8 cellular contexts compared by ENCODE assay signal in the genomic region with DNA sequence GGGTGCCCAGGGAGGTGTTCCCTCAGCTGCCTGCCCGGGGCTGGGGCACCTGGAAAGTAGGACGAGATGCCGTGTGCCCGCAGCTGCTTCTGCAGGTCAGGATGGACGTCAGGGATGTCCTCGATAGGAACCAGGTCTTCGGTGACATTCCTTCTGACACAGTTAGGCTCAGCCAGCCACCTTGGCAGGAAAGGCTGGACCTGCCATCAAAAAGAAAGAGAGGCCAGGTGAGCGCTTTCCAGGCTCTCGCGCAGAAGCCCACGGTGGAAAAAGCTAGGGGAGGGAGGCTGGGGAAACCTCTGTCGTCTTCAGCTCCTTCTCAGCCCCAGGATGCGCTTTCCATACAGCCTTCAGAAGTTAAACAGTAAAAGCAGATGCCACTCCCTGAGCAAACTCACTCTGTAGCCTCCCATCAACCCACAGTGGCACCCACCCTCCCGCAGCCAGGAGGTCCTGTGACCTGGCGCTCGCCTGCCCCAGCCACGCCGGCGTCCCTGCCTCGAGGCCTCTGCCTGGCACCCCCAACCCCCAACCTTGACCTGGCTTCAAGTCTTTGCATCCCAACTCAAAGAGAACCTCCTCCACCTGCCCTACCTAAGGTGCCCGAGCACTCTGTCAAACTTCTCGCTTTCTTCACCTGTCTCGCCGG. TPM values are rescaled to one million over a fixed set of nuclear protein-coding genes. Genes with fewer than 3 reads are reported as not detected.
DNase-seq lines count a peak whose midpoint lies in the region; ATAC-seq, FAIRE-seq and TF ChIP-seq lines count a peak whose summit lies in the region.

No MANE protein-coding gene starts in this region.

- H3K9me1 ChIP-seq in K562 (ENCODE audit: control insufficient read depth, insufficient read depth, low read length), result peaks cover 4% of the 10 kb centered on the region

- H3K27me3 ChIP-seq in heart left ventricle (no peaks in the 10 kb centered on the region), K562 (ENCODE audit: control insufficient read depth in 2 of 2, insufficient read depth in 2 of 2, low read length in 2 of 2) (no peaks in the 10 kb centered on the region), mesendoderm (ENCODE audit: insufficient read depth, low read length, poor library complexity) (no peaks in the 10 kb centered on the region)

- no peak overlapping the region for H4K8ac ChIP-seq in mesendoderm (ENCODE audit: low read depth, low read length)

- TF ChIP-seq CTCF in heart left ventricle (IDR thresholded peaks at IDR 0.05) (no peak), K562 (IDR thresholded peaks at IDR 0.05 in 2 of 3, conservative IDR thresholded peaks at IDR 0.05 in 1 of 3; ENCODE audit: insufficient read depth in 2 of 3, low read depth in 1 of 3, low read length in 3 of 3) (no peak)

- peak overlapping the region; percentile 86 for H3K56ac ChIP-seq in mesendoderm (ENCODE audit: low read length)

- H3K18ac ChIP-seq in mesendoderm (ENCODE audit: low read length), result no peak overlapping the region

- intact Hi-C loops in heart left ventricle (cut with DNase I), result no loop called here
- intact Hi-C loops in cardiac septum (cut with DNase I), result no loop called here
- intact Hi-C loops in K562 (cut with micrococcal nuclease), result no loop called here

- H3K23ac ChIP-seq in mesendoderm (ENCODE audit: low read length), result no peak overlapping the region

- H3K36me3 ChIP-seq in heart left ventricle (peaks cover 0 to 55% (median 44%) of the 10 kb centered on the region in 9 donors), K562 (ENCODE audit: control insufficient read depth, insufficient read depth, low read length) (peaks cover 69% of the 10 kb centered on the region; the same call in 2 of the 3 replicates), mesendoderm (ENCODE audit: control insufficient read depth, insufficient read depth, low read length) (peaks cover 6% of the 10 kb centered on the region), urinary bladder (ENCODE audit: insufficient read depth) (peaks cover 3% of the 10 kb centered on the region)

- no peak overlapping the region for H2BK15ac ChIP-seq in mesendoderm (replicated peaks; ENCODE audit: low read depth)

- no peak for TF ChIP-seq RAD21 in K562 (CRISPR knock-in tag; conservative IDR thresholded peaks at IDR 0.05 in 1 of 2, IDR thresholded peaks at IDR 0.05 in 1 of 2)

- H3K9ac ChIP-seq in K562 (ENCODE audit: insufficient read depth in 1 of 2, low read depth in 2 of 2, low read length in 2 of 2) (peak overlapping the region; percentile 78 to 98), mesendoderm (ENCODE audit: low read length) (peak overlapping the region; percentile 67)

- peaks cover 3 to 32% (median 21%) of the 10 kb centered on the region in 12 donors for H3K4me1 ChIP-seq in heart left ventricle
- peaks cover 11 to 49% of the 10 kb centered on the region in 2 experiments; a peak in 4 of 5 replicates for H3K4me1 ChIP-seq in K562 (replicated peaks in 1 of 2; ENCODE audit: control insufficient read depth in 2 of 2, insufficient read depth in 2 of 2, low read length in 2 of 2)
- H3K4me1 ChIP-seq in mesendoderm (ENCODE audit: control insufficient read depth, low read depth, low read length), result peaks cover 2% of the 10 kb centered on the region
- H3K4me1 ChIP-seq in urinary bladder (ENCODE audit: insufficient read depth), result no peaks in the 10 kb centered on the region

- H3K79me1 ChIP-seq in mesendoderm (ENCODE audit: low read length), result peaks cover 24% of the 10 kb centered on the region

- H3K4me2 ChIP-seq in K562 (ENCODE audit: insufficient read depth, low read length), result peak overlapping the region; percentile 91
- peak overlapping the region; percentile 64 for H3K4me2 ChIP-seq in mesendoderm (ENCODE audit: low read length)

- 77 to 81% (median 80%) methylated on average over 20 to 24 of the region's 24 CpGs for WGBS in heart left ventricle, 4 donors
- WGBS in K562 (ENCODE audit: insufficient coverage, low coverage, missing lambda C conversion rate), result 67% methylated on average over 18 of the region's 24 CpGs
- no CpG with 5 or more reads among the region's 24 CpGs for WGBS in mesendoderm (ENCODE audit: extremely low coverage, insufficient coverage, low lambda C conversion rate)
- WGBS in urinary bladder, result 81% methylated on average over 24 of the region's 24 CpGs

- H3K9me3 ChIP-seq in heart left ventricle, result no peaks in the 10 kb centered on the region
- H3K9me3 ChIP-seq in K562 (replicated peaks; ENCODE audit: control insufficient read depth, insufficient read depth, low read depth, low read length), result no peaks in the 10 kb centered on the region

- no peak for FAIRE-seq in K562 (lab: Jason Lieb, UNC)

- POLR2A ChIA-PET in K562 (lab: Yijun Ruan, JAX), result interaction anchor here (1.6 kb wide), 1 partner anchor 36 kb away, joined by 3 read pairs; no protein-coding TSS in a partner anchor

- no peaks in the 10 kb centered on the region for H4K20me1 ChIP-seq in K562 (replicated peaks; ENCODE audit: control insufficient read depth, insufficient read depth, low read length)

- peak overlapping the region in 11 of 12 donors; percentile 77 to 99 (median 92) for H3K4me3 ChIP-seq in heart left ventricle
- peak overlapping the region; percentile 99 for H3K4me3 ChIP-seq in K562
- H3K4me3 ChIP-seq in mesendoderm (ENCODE audit: low read length), result peak overlapping the region; percentile 66
- H3K4me3 ChIP-seq in urinary bladder (ENCODE audit: low read depth, low read length), result peak overlapping the region; percentile 97

- ATAC-seq in heart left ventricle (no peak), K562 (no peak)

- H2AFZ ChIP-seq in K562 (ENCODE audit: low read depth, low read length), result no peak overlapping the region

- no peak for TF ChIP-seq EP300 in K562 (IDR thresholded peaks at IDR 0.05; ENCODE audit: low read length)

- no peak overlapping the region for H2AK5ac ChIP-seq in mesendoderm (ENCODE audit: low read length)

- H3K27ac ChIP-seq in heart left ventricle (no peak overlapping the region), K562 (ENCODE audit: extremely low read depth, low read depth, low read length) (no peak overlapping the region), mesendoderm (ENCODE audit: low read depth, low read length) (no peak overlapping the region), urinary bladder (ENCODE audit: low read depth) (no peak overlapping the region)

- no peak overlapping the region for H2BK5ac ChIP-seq in mesendoderm (ENCODE audit: low read length)

- no peak for TF ChIP-seq POLR2A in heart left ventricle (IDR thresholded peaks at IDR 0.05)
- TF ChIP-seq POLR2A in K562 (conservative IDR thresholded peaks at IDR 0.05), result no peak

- H3K79me2 ChIP-seq in K562 (ENCODE audit: control insufficient read depth, insufficient read depth, low read length) (peaks cover 58% of the 10 kb centered on the region), mesendoderm (ENCODE audit: control insufficient read depth, insufficient read depth, low read length) (peaks cover 27% of the 10 kb centered on the region)

- no TSS peak for BruUV-seq in K562 (replicated peaks; lab: Mats Ljungman, UMichigan)

- DNase-seq in heart left ventricle (peak in 2 of 5 donors; percentile 13 to 57), cardiac septum (ENCODE audit: low spot score) (no peak), K562 (ENCODE audit: extremely low read depth in 1 of 4, low spot score in 3 of 4) (no peak), mesendoderm (no peak), DMS153 treated with DMSO at 0.1 percent for 48 hours (lab: John Stamatoyannopoulos, UW; ENCODE audit: unreplicated experiment) (no peak), hippocampal formation (lab: John Stamatoyannopoulos, UW) (no peak), HPDE6-E6E7 (ENCODE audit: extremely low spot score) (no peak)

- CTCF ChIA-PET in K562 (lab: Yijun Ruan, JAX; ENCODE audit: low intra/inter-chr PET ratio), result no interaction called here

- H4K5ac ChIP-seq in mesendoderm (ENCODE audit: low read length), result no peak overlapping the region

- in situ Hi-C loops in K562 (cut with MboI), result no loop called here

- H2BK120ac ChIP-seq in mesendoderm (ENCODE audit: low read depth, low read length), result no peak overlapping the region

- H3K4ac ChIP-seq in mesendoderm (ENCODE audit: low read depth, low read length), result no peak overlapping the region

RNA-seq across cellular contexts. Expression of gene DDX51, which starts 1.3 kb away (rescaled TPM):
- 1 to 10 TPM; 4.1 to 9.9 (median 8.5) TPM for total RNA-seq in heart left ventricle
- 10 to 100 TPM; 12.8 to 14.7 TPM for polyA plus RNA-seq in heart left ventricle
- total RNA-seq in cardiac septum, result 9.6 TPM
- 67.8 and 193 TPM in 2 replicates for total RNA-seq in K562 (2011; cell fraction: chromatin; rRNA removed; ENCODE audit: low replicate concordance)
- 119 and 131 TPM in 2 replicates for total RNA-seq in K562 (2011; cell fraction: nucleolus; rRNA removed)
- total RNA-seq in K562 (2011; cell fraction: nucleoplasm; rRNA removed), result 73.8 and 80.7 TPM in 2 replicates
- 13.1 and 17.3 TPM in 2 replicates for total RNA-seq in K562 (2014; rRNA removed)
- 6.3 and 8.0 TPM in 2 replicates for total RNA-seq in K562 (2014; rRNA removed; fragmentation: Illumina TruSeq; extraction: Trizol)
- 12.4 TPM in 2 replicates for total RNA-seq in K562 (2015; rRNA removed; fragmentation: Illumina TruSeq; extraction: Trizol)
- total RNA-seq in K562 (2021), result 28.9 and 35.9 TPM in 2 replicates
- 11.5 and 16.8 TPM in 2 replicates for polyA plus RNA-seq in K562 (2011; rRNA removed)
- polyA plus RNA-seq in K562 (2011; cell fraction: cytosol; rRNA removed), result 11.0 and 11.3 TPM in 2 replicates
- polyA plus RNA-seq in K562 (2011; cell fraction: nucleus; rRNA removed), result 90.6 and 110 TPM in 2 replicates
- 17.8 and 19.0 TPM in 2 replicates for polyA plus RNA-seq in K562 (2012)
- polyA plus RNA-seq in K562 (2014; fragmentation: Illumina TruSeq; extraction: Trizol), result 15.2 and 18.7 TPM in 2 replicates
- polyA plus RNA-seq in K562 (2014; fragmentation: Nextera tagmentation; extraction: Ambion mirVana), result 1 to 10 TPM; 1.1 TPM
- 30.2 and 30.4 TPM in 2 replicates for polyA plus RNA-seq in K562 (2014; rRNA removed)
- polyA minus RNA-seq in K562 (2011; rRNA and poly(A)+ RNA removed), result 3.7 and 6.8 TPM in 2 replicates
- polyA minus RNA-seq in K562 (2011; cell fraction: cytosol; rRNA and poly(A)+ RNA removed), result 5.7 and 7.7 TPM in 2 replicates
- 27.7 and 30.6 TPM in 2 replicates for polyA minus RNA-seq in K562 (2011; cell fraction: nucleus; rRNA and poly(A)+ RNA removed)
- 11.8 TPM for polyA plus RNA-seq in mesendoderm (2013, experiment 1 of 2)
- polyA plus RNA-seq in mesendoderm (2013, experiment 2 of 2), result 10.3 TPM
- 6.5 TPM for total RNA-seq in urinary bladder
- polyA plus RNA-seq in urinary bladder, result 17.4 TPM

RNA-seq across cellular contexts. Expression of gene NOC4L, which starts 1.5 kb away (rescaled TPM):
- total RNA-seq in heart left ventricle (10 to 100 TPM in 4 of 9 donors, 1 to 10 TPM in 5; 7.9 to 14.5 (median 9.6) TPM), cardiac septum (8.6 TPM), K562 (2014; rRNA removed) (40.4 and 57.2 TPM in 2 replicates), K562 (2014; rRNA removed; fragmentation: Illumina TruSeq; extraction: Trizol) (3.2 and 4.9 TPM in 2 replicates), K562 (2015; rRNA removed; fragmentation: Illumina TruSeq; extraction: Trizol) (20.1 and 24.6 TPM in 2 replicates), K562 (2021) (77.0 and 78.5 TPM in 2 replicates), urinary bladder (4.3 TPM)
- polyA plus RNA-seq in heart left ventricle (10 to 100 TPM; 10.9 to 21.1 TPM), K562 (2011; rRNA removed) (4.4 and 8.8 TPM in 2 replicates), K562 (2014; fragmentation: Illumina TruSeq; extraction: Trizol) (20.0 and 44.9 TPM in 2 replicates), K562 (2014; fragmentation: Nextera tagmentation; extraction: Ambion mirVana) (1 to 10 TPM; 1.3 to 2.9 TPM), K562 (2014; rRNA removed) (33.7 and 35.5 TPM in 2 replicates), urinary bladder (24.4 TPM)
- total RNA-seq in K562 (2011; cell fraction: chromatin; rRNA removed; ENCODE audit: low replicate concordance), result 5.1 and 16.0 TPM in 2 replicates
- total RNA-seq in K562 (2011; cell fraction: nucleolus; rRNA removed), result 19.2 and 20.4 TPM in 2 replicates
- 6.3 and 8.9 TPM in 2 replicates for total RNA-seq in K562 (2011; cell fraction: nucleoplasm; rRNA removed)
- 7.3 and 22.0 TPM in 2 replicates for polyA plus RNA-seq in K562 (2011; cell fraction: cytosol; rRNA removed)
- 16.8 and 33.7 TPM in 2 replicates for polyA plus RNA-seq in K562 (2011; cell fraction: nucleus; rRNA removed)
- polyA plus RNA-seq in K562 (2012), result 38.5 and 46.2 TPM in 2 replicates
- 1.5 and 3.8 TPM in 2 replicates for polyA minus RNA-seq in K562 (2011; rRNA and poly(A)+ RNA removed)
- polyA minus RNA-seq in K562 (2011; cell fraction: cytosol; rRNA and poly(A)+ RNA removed), result 21.0 and 22.6 TPM in 2 replicates
- polyA minus RNA-seq in K562 (2011; cell fraction: nucleus; rRNA and poly(A)+ RNA removed), result 7.9 and 9.6 TPM in 2 replicates
- polyA plus RNA-seq in mesendoderm (2013, experiment 1 of 2), result 47.8 TPM
- polyA plus RNA-seq in mesendoderm (2013, experiment 2 of 2), result 47.2 TPM
